ENCODE assay signal across 8 cellular contexts in genomic region chr10:103396789-103397087, GRCh38. TPM values are rescaled to one million over a fixed set of nuclear protein-coding genes. Genes with fewer than 3 reads are reported as not detected.
DNase-seq lines count a peak whose midpoint lies in the region; ATAC-seq and TF ChIP-seq lines count a peak whose summit lies in the region.

No MANE protein-coding gene starts in this region.

- DNase-seq in GM12864 (ENCODE audit: low read depth) (no peak), Panc1 (ENCODE audit: low read depth, low spot score) (no peak), esophagus squamous epithelium (lab: John Stamatoyannopoulos, UW) (no peak), prostate gland (ENCODE audit: low spot score) (no peak), DMS153 (lab: John Stamatoyannopoulos, UW) (no peak), NCI-H1930 (lab: John Stamatoyannopoulos, UW) (no peak)

- intact Hi-C loops in Panc1 (cut with micrococcal nuclease; ENCODE audit: unreplicated experiment) (no loop called here), esophagus squamous epithelium (cut with DNase I) (no loop called here), prostate gland (cut with DNase I) (loop anchor here (1.0 kb wide), 1 partner anchor 28 kb away; no protein-coding TSS in a partner anchor)

- TF ChIP-seq POLR2A in esophagus squamous epithelium (IDR thresholded peaks at IDR 0.05) (no peak), prostate gland (IDR thresholded peaks at IDR 0.05) (no peak)

- in situ Hi-C loops in Panc1 (cut with HindIII; ENCODE audit: low pct_unique_long_range_greater_than_20kb, low sequenced_read_pairs) = loop anchor here (10.0 kb wide), 1 partner anchor 78 kb away; the partner anchor contains the start of gene CALHM3

- CTCF ChIA-PET in Panc1 (lab: Charles Lee) = no interaction called here

- H3K4me1 ChIP-seq in Panc1 (ENCODE audit: control insufficient read depth, insufficient read depth, low read length) (peaks cover 27% of the 10 kb centered on the region), esophagus squamous epithelium (peaks cover 18 to 52% (median 28%) of the 10 kb centered on the region in 3 donors), prostate gland (replicated peaks) (peaks cover 14% of the 10 kb centered on the region)

- H3K4me3 ChIP-seq in GM12864 (ENCODE audit: low read depth, low read length) (peak overlapping the region; percentile 82), Panc1 (ENCODE audit: low read depth in 2 of 2, low read length in 2 of 2) (peak overlapping the region; percentile 94 to 95), esophagus squamous epithelium (peak overlapping the region; percentile 86 to 98 (median 93)), prostate gland (peak overlapping the region; percentile 51 to 74)

- ATAC-seq in Panc1 (peak; percentile 17; the same call in 1 of the 2 replicates), esophagus mucosa (no peak), HG03159 (IDR thresholded peaks at IDR 0.05; ENCODE audit: unreplicated experiment) (no peak)

- H3K27me3 ChIP-seq in Panc1 (ENCODE audit: control insufficient read depth, insufficient read depth, low read length) (no peaks in the 10 kb centered on the region), esophagus squamous epithelium (no peaks in the 10 kb centered on the region), prostate gland (replicated peaks; ENCODE audit: insufficient read depth) (no peaks in the 10 kb centered on the region)

- H3K27ac ChIP-seq in Panc1 (ENCODE audit: low read length) = peak overlapping the region; percentile 97
- peak overlapping the region; percentile 92 to 94 (median 92) for H3K27ac ChIP-seq in esophagus squamous epithelium
- H3K27ac ChIP-seq in prostate gland = peak overlapping the region; percentile 57 to 65

- POLR2A ChIA-PET in Panc1 (lab: Charles Lee) = no interaction called here

- 0% methylated on average over 8 of the region's 8 CpGs for WGBS in esophagus squamous epithelium, 2 donors
- 2% methylated on average over 8 of the region's 8 CpGs for WGBS in prostate gland

- H3K36me3 ChIP-seq in Panc1 (ENCODE audit: control insufficient read depth, insufficient read depth, low read length) = peaks cover 65% of the 10 kb centered on the region
- peaks cover 0 to 59% (median 27%) of the 10 kb centered on the region in 3 donors for H3K36me3 ChIP-seq in esophagus squamous epithelium
- no peaks in the 10 kb centered on the region for H3K36me3 ChIP-seq in prostate gland

- BruUV-seq in Panc1 (replicated peaks; lab: Mats Ljungman, UMichigan) = TSS peak; percentile 92

- TF ChIP-seq CTCF in GM12864 (IDR thresholded peaks at IDR 0.05; ENCODE audit: low read depth, low read length, missing control alignments) = no peak
- TF ChIP-seq CTCF in Panc1 (IDR thresholded peaks at IDR 0.05) = no peak
- no peak for TF ChIP-seq CTCF in esophagus squamous epithelium (IDR thresholded peaks at IDR 0.05)
- no peak for TF ChIP-seq CTCF in prostate gland (IDR thresholded peaks at IDR 0.05)

- no peaks in the 10 kb centered on the region for H3K9me3 ChIP-seq in Panc1 (ENCODE audit: control insufficient read depth, insufficient read depth, low read depth, low read length)
- no peaks in the 10 kb centered on the region for H3K9me3 ChIP-seq in esophagus squamous epithelium
- H3K9me3 ChIP-seq in prostate gland = no peaks in the 10 kb centered on the region

RNA-seq across cellular contexts. Expression of gene PDCD11, which starts 0.3 kb away (rescaled TPM):
- total RNA-seq in Panc1 (2021; ENCODE audit: unreplicated experiment) = 92.8 TPM
- 62.5 TPM for polyA plus RNA-seq in Panc1 (2012; ENCODE audit: insufficient read length)
- 10 to 100 TPM; 16.7 to 32.6 (median 26.2) TPM for total RNA-seq in esophagus squamous epithelium
- 10 to 100 TPM; 13.3 to 33.8 TPM for total RNA-seq in prostate gland
- total RNA-seq in esophagus mucosa = 23.5 TPM

RNA-seq across cellular contexts. Expression of gene ATP5MK, which starts 0.5 kb away (rescaled TPM):
- total RNA-seq in Panc1 (2021; ENCODE audit: unreplicated experiment) (694 TPM), esophagus squamous epithelium (100 to 1,000 TPM; 264 to 497 (median 417) TPM), prostate gland (100 to 1,000 TPM; 206 to 234 TPM), esophagus mucosa (399 TPM)
- polyA plus RNA-seq in Panc1 (2012; ENCODE audit: insufficient read length) = 427 TPM

RNA-seq across cellular contexts. Expression of gene TAF5, which starts 29.0 kb away (rescaled TPM):
- total RNA-seq in Panc1 (2021; ENCODE audit: unreplicated experiment) (6.0 TPM), esophagus squamous epithelium (1 to 10 TPM; 2.0 to 5.7 (median 4.5) TPM), prostate gland (10 to 100 TPM in 1 of 2 donors, 1 to 10 TPM in 1; 3.7 to 16.0 TPM), esophagus mucosa (2.6 TPM)
- polyA plus RNA-seq in Panc1 (2012; ENCODE audit: insufficient read length) = 3.0 TPM

RNA-seq across cellular contexts. Expression of gene PCGF6, which starts 45.8 kb away (rescaled TPM):
- total RNA-seq in Panc1 (2021; ENCODE audit: unreplicated experiment) (18.0 TPM), esophagus squamous epithelium (10 to 100 TPM in 1 of 4 donors, 1 to 10 TPM in 3; 3.3 to 11.3 (median 7.8) TPM), prostate gland (10 to 100 TPM; 11.4 to 12.4 TPM), esophagus mucosa (4.5 TPM)
- polyA plus RNA-seq in Panc1 (2012; ENCODE audit: insufficient read length) = 10.7 TPM

RNA-seq across cellular contexts. Expression of gene CALHM2, which starts 55.4 kb away (rescaled TPM):
- total RNA-seq in Panc1 (2021; ENCODE audit: unreplicated experiment) (5.9 TPM), esophagus squamous epithelium (10 to 100 TPM in 2 of 4 donors, 1 to 10 TPM in 2; 5.0 to 40.1 (median 9.3) TPM), prostate gland (10 to 100 TPM; 11.7 to 82.8 TPM), esophagus mucosa (2.7 TPM)
- 9.9 TPM for polyA plus RNA-seq in Panc1 (2012; ENCODE audit: insufficient read length)
